In the genomic region with DNA sequence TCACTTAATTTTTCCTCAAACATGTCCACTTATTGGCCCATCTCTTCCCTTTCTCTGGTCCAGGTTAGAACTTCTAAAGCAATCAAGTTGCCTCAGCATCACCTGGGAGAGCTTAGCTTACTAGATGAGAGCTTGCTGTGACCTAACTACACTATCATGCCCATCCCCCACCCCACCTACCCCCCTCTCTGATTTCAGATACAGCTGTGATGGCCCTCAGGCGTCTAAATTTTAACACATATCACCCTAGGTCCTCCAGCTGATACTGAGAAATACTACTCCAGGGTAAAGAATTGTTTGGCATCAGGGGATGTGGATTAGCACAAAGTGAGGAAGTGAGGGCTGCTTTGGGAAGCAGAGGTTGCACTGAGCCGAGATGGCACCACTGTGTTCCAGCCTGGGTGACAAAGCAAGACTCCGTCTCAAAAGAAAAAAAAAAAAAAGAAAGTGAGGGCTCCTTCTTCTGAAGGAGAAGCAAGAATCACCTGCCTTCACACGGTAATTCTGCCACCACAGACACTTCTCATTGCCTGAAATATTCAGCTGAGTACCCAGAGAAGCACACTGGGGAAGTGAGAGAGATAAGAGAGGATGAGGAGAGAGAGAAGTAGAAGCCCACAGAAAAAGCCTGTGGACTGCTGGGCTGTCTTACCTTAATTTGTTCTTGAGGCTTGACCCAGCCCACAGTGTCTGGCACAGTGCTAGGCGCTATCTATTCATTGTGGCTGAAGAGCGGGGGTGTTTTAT, we compare ENCODE assay signal across 28 cellular contexts.
DNase-seq lines count a peak whose midpoint lies in the region; ATAC-seq, FAIRE-seq and TF ChIP-seq lines count a peak whose summit lies in the region.
"Had no signal": no experiment of that assay in that cellular context is flagged by ENCODE, and none has a peak within 500 bp of the region (broad histone marks: within the 10 kb centered on the region; RNA-seq: fewer than 3 reads in every experiment).

No MANE protein-coding gene starts in this region.

- H3K9ac ChIP-seq in Karpas-422 (ENCODE audit: low read length) (peak overlapping the region; percentile 61), OCI-LY3 (ENCODE audit: low read length) (no peak overlapping the region), GM12878 (ENCODE audit: control insufficient read depth, insufficient read depth, low read length) (no peak overlapping the region)
- H3K9ac ChIP-seq: BLaER1 treated with 17β-estradiol and CSF1 and Interleukin-3, amounts not matched to agents 10 nM and 100 nM had no signal

- 30% methylated on average over 6 of the region's 6 CpGs for WGBS in GM12878 (ENCODE audit: insufficient coverage, insufficient replicate concordance, low lambda C conversion rate, missing lambda C conversion rate)
- 51 to 59% (median 57%) methylated on average over 6 of the region's 6 CpGs for WGBS in spleen, 5 donors

- TF ChIP-seq CTCF in OCI-LY3 (IDR thresholded peaks at IDR 0.05; ENCODE audit: low read depth, low read length) (no peak), GM12878 (IDR thresholded peaks at IDR 0.05 in 2 of 3, conservative IDR thresholded peaks at IDR 0.05 in 1 of 3; ENCODE audit: control insufficient read depth in 2 of 3, extremely low read depth in 1 of 3, insufficient read depth in 1 of 3, low read depth in 3 of 3, low read length in 3 of 3) (no peak), spleen (IDR thresholded peaks at IDR 0.05 in 8 of 11, conservative IDR thresholded peaks at IDR 0.05 in 3 of 11) (no peak)

- CTCF ChIA-PET in GM12878 (lab: Yijun Ruan, JAX), result interaction anchor here (0.6 to 8.3 kb wide), 16 partner anchors 7 to 970 kb away, joined by 3 to 87 read pairs (median 4); no protein-coding TSS in a partner anchor

- intact Hi-C loops in GM12878 (cut with micrococcal nuclease; ENCODE audit: unreplicated experiment), result loop anchor here (5.0 kb wide), 2 partner anchors 196 to 381 kb away; partner anchors contain the start of gene NOL4
- intact Hi-C loops in spleen (cut with DNase I; ENCODE audit: low total_unique reads), result no loop called here

- BruUV-seq in GM12878 (replicated peaks; lab: Mats Ljungman, UMichigan), result no TSS peak

- H3K4me2 ChIP-seq in Karpas-422 (ENCODE audit: low read depth, low read length, poor library complexity, severe bottlenecking), result peak overlapping the region; percentile 57
- peak overlapping the region; percentile 55 for H3K4me2 ChIP-seq in OCI-LY3 (ENCODE audit: low read length)
- H3K4me2 ChIP-seq in GM12878 (ENCODE audit: control insufficient read depth, insufficient read depth), result no peak overlapping the region

- POLR2A ChIA-PET in GM12878 (lab: Charles Lee), result interaction anchor here (0.8 to 1.4 kb wide), 3 partner anchors 89 to 483 kb away, joined by 4 to 5 read pairs (median 4); no protein-coding TSS in a partner anchor

- H3K36me3 ChIP-seq in Karpas-422 (ENCODE audit: insufficient read depth, low read length) (no peaks in the 10 kb centered on the region), OCI-LY3 (replicated peaks; ENCODE audit: low read depth, low read length) (no peaks in the 10 kb centered on the region), GM12878 (ENCODE audit: control insufficient read depth in 2 of 2, insufficient read depth in 2 of 2, low read length in 1 of 2) (no peaks in the 10 kb centered on the region), spleen (no peaks in the 10 kb centered on the region)
- H3K36me3 ChIP-seq: BLaER1 treated with 17β-estradiol and CSF1 and Interleukin-3, amounts not matched to agents 10 nM and 100 nM; HAP-1; SJSA1 had no signal

- no peaks in the 10 kb centered on the region for H4K20me1 ChIP-seq in Karpas-422 (ENCODE audit: insufficient read depth, low read depth, low read length)
- no peaks in the 10 kb centered on the region for H4K20me1 ChIP-seq in OCI-LY3 (ENCODE audit: insufficient read depth, low read length)
- H4K20me1 ChIP-seq in GM12878 (ENCODE audit: control insufficient read depth, insufficient read depth), result no peaks in the 10 kb centered on the region
- H4K20me1 ChIP-seq: BLaER1 treated with 17β-estradiol and CSF1 and Interleukin-3, amounts not matched to agents 10 nM and 100 nM had no signal

- H3K27me3 ChIP-seq in Karpas-422 (ENCODE audit: low read length), result no peaks in the 10 kb centered on the region
- H3K27me3 ChIP-seq in OCI-LY3 (ENCODE audit: low read depth, low read length), result no peaks in the 10 kb centered on the region
- H3K27me3 ChIP-seq in GM12878 (replicated peaks in 1 of 2; ENCODE audit: control insufficient read depth in 2 of 2, insufficient read depth in 2 of 2, low read length in 1 of 2), result no peaks in the 10 kb centered on the region
- H3K27me3 ChIP-seq in spleen (replicated peaks in 1 of 7), result no peaks in the 10 kb centered on the region
- H3K27me3 ChIP-seq: BLaER1 treated with 17β-estradiol and CSF1 and Interleukin-3, amounts not matched to agents 10 nM and 100 nM; SJSA1 had no signal

- H3K27ac ChIP-seq in Karpas-422 (ENCODE audit: low read length), result peak overlapping the region; percentile 95
- no peak overlapping the region for H3K27ac ChIP-seq in OCI-LY3 (ENCODE audit: low read length)
- no peak overlapping the region for H3K27ac ChIP-seq in GM12878 (ENCODE audit: control insufficient read depth, insufficient read depth)
- H3K27ac ChIP-seq in spleen, result no peak overlapping the region
- H3K27ac ChIP-seq: BLaER1 treated with 17β-estradiol and CSF1 and Interleukin-3, amounts not matched to agents 10 nM and 100 nM; SJSA1 had no signal

- TF ChIP-seq EP300 in GM12878 (IDR thresholded peaks at IDR 0.05; ENCODE audit: borderline replicate concordance in 1 of 2, control insufficient read depth in 1 of 2, low read depth in 2 of 2, low read length in 2 of 2), result no peak

- peak; percentile 4 for DNase-seq in ELF-1 (ENCODE audit: low read depth, low spot score)
- peak; percentile 82 for DNase-seq in Karpas-422
- DNase-seq in GM12878 (ENCODE audit: low read depth, low spot score), result no peak
- no peak for DNase-seq in stimulated activated CD8-positive, alpha-beta memory T cell treated with anti-CD3 and anti-CD28 coated beads, Interleukin-4, amount 100 ng/mL, for 48 hours
- DNase-seq in HPDE6-E6E7 (ENCODE audit: extremely low spot score), result no peak
- no peak for DNase-seq in spleen
- DNase-seq: CD4-positive, alpha-beta T cell; COR-L47; GDM1; GOT3; HFFc6; KBM-7; NCI-H1105; NCI-H1436 treated with DMSO at 0.1 percent for 48 hours; NCI-H187 treated with DMSO at 0.1 percent for 48 hours; NCI-H2107; NCI-H446 treated with DMSO at 0.1 percent for 48 hours; NCI-H526; PC-3; Right ventricle myocardium superior; T-helper 2 cell had no signal

- peak overlapping the region; percentile 26; the same call in 1 of the 2 replicates for H2AFZ ChIP-seq in Karpas-422 (ENCODE audit: low read length)
- H2AFZ ChIP-seq in OCI-LY3 (ENCODE audit: low read depth, low read length), result no peak overlapping the region
- no peak overlapping the region for H2AFZ ChIP-seq in GM12878 (ENCODE audit: control insufficient read depth, low read depth, low read length)

- SMC1A ChIA-PET in GM12878 (lab: Charles Lee; ENCODE audit: uncharacterized antibody, unreplicated experiment), result interaction anchor here (0.6 to 8.1 kb wide), 26 partner anchors 8 to 917 kb away, joined by 3 to 83 read pairs (median 5); no protein-coding TSS in a partner anchor

- in situ Hi-C loops in GM12878 (cut with MboI), result loop anchor here (25.0 kb wide), 1 partner anchor 946 kb away; no protein-coding TSS in a partner anchor

- ATAC-seq in GM12878 (peak; percentile 55), HG02571 (IDR thresholded peaks at IDR 0.05; ENCODE audit: unreplicated experiment) (no peak)
- ATAC-seq: PC-3 had no signal

- H3K9me3 ChIP-seq in Karpas-422 (ENCODE audit: low read length), result no peaks in the 10 kb centered on the region
- H3K9me3 ChIP-seq in OCI-LY3 (ENCODE audit: insufficient read depth, low read length), result no peaks in the 10 kb centered on the region
- H3K9me3 ChIP-seq in GM12878 (replicated peaks; ENCODE audit: control insufficient read depth, insufficient read depth, low read length), result no peaks in the 10 kb centered on the region
- H3K9me3 ChIP-seq in spleen, result no peaks in the 10 kb centered on the region
- H3K9me3 ChIP-seq: HAP-1, SJSA1 had no signal

- no peak for TF ChIP-seq RAD21 in GM12878 (IDR thresholded peaks at IDR 0.05; ENCODE audit: insufficient read depth, low read depth, low read length)

- H3K79me2 ChIP-seq in Karpas-422 (ENCODE audit: low read length), result no peaks in the 10 kb centered on the region
- no peaks in the 10 kb centered on the region for H3K79me2 ChIP-seq in OCI-LY3 (ENCODE audit: low read length)
- H3K79me2 ChIP-seq in GM12878 (ENCODE audit: control insufficient read depth, insufficient read depth, low read length), result no peaks in the 10 kb centered on the region

- TF ChIP-seq POLR2A in GM12878 (IDR thresholded peaks at IDR 0.05; ENCODE audit: low read depth, low read length) (no peak), spleen (IDR thresholded peaks at IDR 0.05) (no peak)

- H3K9me2 ChIP-seq in Karpas-422 (replicated peaks; ENCODE audit: insufficient read depth, low read length), result no peaks in the 10 kb centered on the region

- no peak for FAIRE-seq in GM12878 (lab: Jason Lieb, UNC)
- FAIRE-seq: A204.1, GM18507 had no signal

- H3K4me1 ChIP-seq in Karpas-422 (ENCODE audit: low read length) (peaks cover 93% of the 10 kb centered on the region), OCI-LY3 (ENCODE audit: low read length) (peaks cover 32% of the 10 kb centered on the region), GM12878 (ENCODE audit: control insufficient read depth, insufficient read depth, low read length) (no peaks in the 10 kb centered on the region), spleen (no peaks in the 10 kb centered on the region)
- H3K4me1 ChIP-seq: HAP-1, SJSA1 had no signal

- RAD21 ChIA-PET in GM12878 (lab: Charles Lee; ENCODE audit: unreplicated experiment), result interaction anchor here (0.7 to 6.9 kb wide), 10 partner anchors 10 to 1018 kb away, joined by 3 to 76 read pairs (median 6); no protein-coding TSS in a partner anchor

- H3K4me3 ChIP-seq in Karpas-422 (ENCODE audit: low read length) (peak overlapping the region; percentile 14; the same call in 1 of the 2 replicates), OCI-LY3 (ENCODE audit: low read length) (peak overlapping the region; percentile 29), GM12878 (no peak overlapping the region), spleen (no peak overlapping the region)
- H3K4me3 ChIP-seq: BLaER1 treated with 17β-estradiol and CSF1 and Interleukin-3, amounts not matched to agents 10 nM and 100 nM; HAP-1; SJSA1 had no signal

TF ChIP-seq in GM12878, 131 proteins besides CTCF, POLR2A, EP300 and RAD21 (continues in another document):
- TF ChIP-seq SRF (IDR thresholded peaks at IDR 0.05; ENCODE audit: low read depth in 2 of 2, low read length in 2 of 2) (no peak), SMARCA5 (IDR thresholded peaks at IDR 0.05) (no peak)

Comparison
In these comparisons a context has a peak if more than half of its experiments do, and no peak if none do; other contexts are left out.
1. DNase-seq: peak in ELF-1 (single experiment) and Karpas-422 (single experiment); none in GM12878 (single experiment), stimulated activated CD8-positive, alpha-beta memory T cell treated with anti-CD3 and anti-CD28 coated beads, Interleukin-4, amount 100 ng/mL, for 48 hours (single experiment), HPDE6-E6E7 (single experiment) and spleen (single experiment).
2. H3K4me3 ChIP-seq: peak in Karpas-422 (single experiment) and OCI-LY3 (single experiment); none in GM12878 (single experiment) and spleen (0 of 8).